Comparison of ENCODE assay signal across 8 cellular contexts in the genomic region with DNA sequence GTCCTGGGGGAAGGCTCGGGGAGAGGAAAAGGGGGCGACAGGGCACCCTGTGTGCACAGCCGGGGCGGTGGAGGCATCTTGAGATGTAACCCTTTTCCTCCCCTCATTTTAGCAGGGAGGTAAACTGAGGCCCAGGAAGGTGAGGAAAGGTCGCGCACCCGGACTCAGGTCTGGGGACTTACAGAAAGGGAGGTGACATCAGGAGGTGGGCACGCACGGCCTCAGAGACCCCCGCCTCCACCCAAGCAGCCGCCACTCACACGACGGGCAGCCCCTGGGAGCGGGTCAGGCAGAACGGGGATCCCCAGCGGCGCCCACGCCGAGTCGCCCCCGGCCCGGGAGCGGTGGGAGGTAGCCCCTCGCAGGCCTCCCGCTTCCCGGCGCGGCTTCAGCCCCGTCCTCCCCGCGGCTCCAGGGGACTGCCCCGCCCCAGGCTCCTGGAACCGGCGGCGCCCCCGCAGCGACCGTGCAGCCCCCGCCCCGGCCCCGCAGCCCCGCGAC. TPM values are rescaled to one million over a fixed set of nuclear protein-coding genes. Genes with fewer than 3 reads are reported as not detected.
DNase-seq lines count a peak whose midpoint lies in the region; ATAC-seq and TF ChIP-seq lines count a peak whose summit lies in the region.

No MANE protein-coding gene starts in this region.

- no peaks in the 10 kb centered on the region for H3K9me3 Mint-ChIP-seq in natural killer cell

- H3K4me3 ChIP-seq in heart right ventricle: peak overlapping the region; percentile 65 to 100 (median 92)

- ATAC-seq in heart right ventricle: peak in 2 of 8 donors; percentile 2 to 14
- peak in 2 of 3 donors; percentile 0 for ATAC-seq in natural killer cell

- H3K4me1 Mint-ChIP-seq in natural killer cell: peaks cover 13 to 46% of the 10 kb centered on the region in 2 donors

- H3K27ac Mint-ChIP-seq in natural killer cell: peak overlapping the region; percentile 45 to 88

- WGBS in heart right ventricle, 2 donors: 1% methylated on average over 33 to 43 of the region's 43 CpGs

- H3K9me3 ChIP-seq in heart right ventricle (no peaks in the 10 kb centered on the region), KOPT-K1 (ENCODE audit: insufficient read depth, low read length, poor library complexity, severe bottlenecking) (no peaks in the 10 kb centered on the region)

- TF ChIP-seq CTCF in heart right ventricle (IDR thresholded peaks at IDR 0.05): no peak
- no peak for TF ChIP-seq CTCF in natural killer cell (IDR thresholded peaks at IDR 0.05)

- peak overlapping the region; percentile 84 for H3K4me3 Mint-ChIP-seq in natural killer cell

- H3K36me3 ChIP-seq in heart right ventricle: peaks cover 0 to 13% (median 0%) of the 10 kb centered on the region in 9 donors
- H3K36me3 ChIP-seq in KOPT-K1 (ENCODE audit: insufficient read depth, low read length): no peaks in the 10 kb centered on the region

- peaks cover 0 to 27% (median 14%) of the 10 kb centered on the region in 9 donors for H3K4me1 ChIP-seq in heart right ventricle

- DNase-seq in heart right ventricle (no peak), cardiac septum (ENCODE audit: low spot score) (no peak), natural killer cell (no peak), pons (ENCODE audit: low spot score) (no peak), KBM-7 (no peak), GM03348 (ENCODE audit: low spot score) (no peak)

- H3K27ac ChIP-seq in heart right ventricle (peak overlapping the region; percentile 82 to 95 (median 90)), KOPT-K1 (ENCODE audit: low read depth, low read length, poor library complexity, severe bottlenecking) (peak overlapping the region; percentile 46), cingulate gyrus (ENCODE audit: low read depth, low read length) (peak overlapping the region; percentile 69)

- H3K36me3 Mint-ChIP-seq in natural killer cell: no peaks in the 10 kb centered on the region

- in situ Hi-C loops in KBM-7 (cut with MboI; ENCODE audit: low pct_unique_long_range_greater_than_20kb, low sequenced_read_pairs): no loop called here

- H3K27me3 ChIP-seq in heart right ventricle: peaks cover 0 to 7% (median 0%) of the 10 kb centered on the region in 7 donors

- intact Hi-C loops in heart right ventricle (cut with DNase I): loop anchor here (1.0 to 10.0 kb wide), 9 partner anchors 29 to 155 kb away; partner anchors contain the start of genes MFSD12 (in 3 of the 10), CACTIN (in 1 of the 10) and MRPL54 (in 1 of the 10)
- intact Hi-C loops in cardiac septum (cut with DNase I): loop anchor here (2.0 kb wide), 1 partner anchor 33 kb away; no protein-coding TSS in a partner anchor
- intact Hi-C loops in natural killer cell (cut with micrococcal nuclease): loop anchor here (1.0 to 2.0 kb wide), 2 partner anchors 29 to 33 kb away; no protein-coding TSS in a partner anchor

- no peaks in the 10 kb centered on the region for H3K27me3 Mint-ChIP-seq in natural killer cell (ENCODE audit: low read depth in 2 of 2)

RNA-seq across cellular contexts. Expression of gene PIP5K1C, which starts 0.5 kb away (rescaled TPM):
- total RNA-seq in heart right ventricle (10 to 100 TPM; 28.2 to 46.6 (median 36.3) TPM), cardiac septum (38.2 TPM), natural killer cell (10 to 100 TPM; 35.0 to 49.2 (median 36.8) TPM)
- 10 to 100 TPM; 18.3 to 18.9 TPM for polyA plus RNA-seq in heart right ventricle

RNA-seq across cellular contexts. Expression of gene TJP3, which starts 8.4 kb away (rescaled TPM):
- under 1 TPM in 3 of 10 donors, not detected in 7; 0.15 to 0.49 (median 0.34) TPM for total RNA-seq in heart right ventricle
- under 1 TPM in 1 of 2 donors, not detected in 1; 0.06 TPM for polyA plus RNA-seq in heart right ventricle
- total RNA-seq in cardiac septum: not detected
- 1 to 10 TPM; 1.1 to 2.9 (median 1.3) TPM for total RNA-seq in natural killer cell
